In genomic region chr1:50158421-50158820, GRCh38 we compare ENCODE assay signal across 30 cellular contexts. TPM values are rescaled to one million over a fixed set of nuclear protein-coding genes. Genes with fewer than 3 reads are reported as not detected.
"Had no signal": no experiment of that assay in that cellular context is flagged by ENCODE, and none has a peak within 500 bp of the region (broad histone marks: within the 10 kb centered on the region; RNA-seq: fewer than 3 reads in every experiment).

No MANE protein-coding gene starts in this region.

- H3K4me3 Mint-ChIP-seq: activated CD4-positive, alpha-beta memory T cell treated with anti-CD3 and anti-CD28 coated beads, Interleukin-2, amount 10 ng/mL, durations not matched to agents 7 days and 5 days; activated CD4-positive, alpha-beta T cell treated with anti-CD3 and anti-CD28 coated beads, Interleukin-2, amount 10 ng/mL, durations not matched to agents 7 days and 5 days; activated naive CD8-positive, alpha-beta T cell; activated T-cell treated with anti-CD3 and anti-CD28 coated beads, Interleukin-2, amount 50 U/mL, for 4 hours; activated T-helper 17 cell treated with anti-CD3 and anti-CD28 coated beads, Interleukin-2, amount 50 U/mL, for 72 hours; WTC11 had no signal

- H3K36me3 ChIP-seq: cardiac muscle cell, colonic mucosa, esophagus squamous epithelium had no signal

- H3K9me3 Mint-ChIP-seq: activated CD4-positive, alpha-beta memory T cell treated with anti-CD3 and anti-CD28 coated beads, Interleukin-2, amount 10 ng/mL, durations not matched to agents 7 days and 5 days; activated CD4-positive, alpha-beta T cell treated with anti-CD3 and anti-CD28 coated beads, Interleukin-2, amount 10 ng/mL, durations not matched to agents 7 days and 5 days; activated T-cell treated with anti-CD3 and anti-CD28 coated beads, Interleukin-2, amount 50 U/mL, for 4 hours; activated T-helper 17 cell treated with anti-CD3 and anti-CD28 coated beads, Interleukin-2, amount 50 U/mL, for 72 hours; WTC11 had no signal

- H3K9me3 ChIP-seq: body of pancreas, colonic mucosa, esophagus squamous epithelium had no signal

- H3K27me3 ChIP-seq: body of pancreas, cardiac muscle cell, colonic mucosa, esophagus squamous epithelium had no signal

- H3K4me1 ChIP-seq: body of pancreas, colonic mucosa, esophagus squamous epithelium had no signal

- H3K4me3 ChIP-seq: body of pancreas, cardiac muscle cell, colonic mucosa, esophagus squamous epithelium had no signal

- ATAC-seq: activated T-cell treated with anti-CD3 and anti-CD28 coated beads, Interleukin-2, amount 50 U/mL, for 4 hours; activated T-helper 17 cell treated with anti-CD3 and anti-CD28 coated beads, Interleukin-2, amount 50 U/mL, for 72 hours; body of pancreas; WTC11 had no signal

- H3K36me3 Mint-ChIP-seq: activated naive CD8-positive, alpha-beta T cell; WTC11 had no signal

- FAIRE-seq: frontal cortex had no signal

- H3K4me1 Mint-ChIP-seq: activated CD4-positive, alpha-beta memory T cell treated with anti-CD3 and anti-CD28 coated beads, Interleukin-2, amount 10 ng/mL, durations not matched to agents 7 days and 5 days; activated CD4-positive, alpha-beta T cell treated with anti-CD3 and anti-CD28 coated beads, Interleukin-2, amount 10 ng/mL, durations not matched to agents 7 days and 5 days; activated T-helper 17 cell treated with anti-CD3 and anti-CD28 coated beads, Interleukin-2, amount 50 U/mL, for 72 hours had no signal

- DNase-seq: activated CD4-positive, alpha-beta memory T cell treated with anti-CD3 and anti-CD28 coated beads, Interleukin-2, amount 10 ng/mL, durations not matched to agents 7 days and 5 days; activated CD4-positive, alpha-beta T cell treated with anti-CD3 and anti-CD28 coated beads for 1 hour; activated CD4-positive, alpha-beta T cell treated with anti-CD3 and anti-CD28 coated beads for 4 hours; activated CD4-positive, alpha-beta T cell treated with anti-CD3 and anti-CD28 coated beads, Interleukin-2, amount 10 ng/mL, durations not matched to agents 7 days and 5 days; activated CD4-positive, alpha-beta T cell treated with anti-CD3 and anti-CD28 coated beads, Interleukin-2, amount 50 U/mL, for 4 hours; activated effector memory CD4-positive, alpha-beta T cell treated with Interleukin-2 at 50 U/mL for 16 hours; activated gamma-delta T cell treated with Interleukin-2 at 50 U/mL for 16 hours; activated naive CD4-positive, alpha-beta T cell treated with anti-CD3 and anti-CD28 coated beads, Interleukin-2, amount 50 U/mL, for 16 hours; activated naive CD4-positive, alpha-beta T cell treated with Interleukin-2 at 50 U/mL for 16 hours; activated T-cell treated with anti-CD3 and anti-CD28 coated beads, Interleukin-2, amount 50 U/mL, for 4 hours; amniotic stem cell; anterior cingulate cortex; body of pancreas; central memory CD4-positive, alpha-beta T cell; cerebellar nuclear complex; colonic mucosa; effector CD8-positive, alpha-beta T cell; esophagus squamous epithelium; head of caudate nucleus; T-helper 2 cell had no signal

- H3K27ac Mint-ChIP-seq: activated CD4-positive, alpha-beta memory T cell treated with anti-CD3 and anti-CD28 coated beads, Interleukin-2, amount 10 ng/mL, durations not matched to agents 7 days and 5 days; activated CD4-positive, alpha-beta T cell treated with anti-CD3 and anti-CD28 coated beads, Interleukin-2, amount 10 ng/mL, durations not matched to agents 7 days and 5 days; activated naive CD8-positive, alpha-beta T cell; activated T-helper 17 cell treated with anti-CD3 and anti-CD28 coated beads, Interleukin-2, amount 50 U/mL, for 72 hours; WTC11 had no signal

- H3K27ac ChIP-seq: body of pancreas, cardiac muscle cell, colonic mucosa, esophagus squamous epithelium had no signal

- H3K27me3 Mint-ChIP-seq: activated CD4-positive, alpha-beta memory T cell treated with anti-CD3 and anti-CD28 coated beads, Interleukin-2, amount 10 ng/mL, durations not matched to agents 7 days and 5 days; activated CD4-positive, alpha-beta T cell treated with anti-CD3 and anti-CD28 coated beads, Interleukin-2, amount 10 ng/mL, durations not matched to agents 7 days and 5 days; activated naive CD8-positive, alpha-beta T cell had no signal

RNA-seq across cellular contexts. Expression of gene ELAVL4, which starts 49.7 kb away (rescaled TPM):
- total RNA-seq: activated CD4-positive, alpha-beta memory T cell treated with anti-CD3 and anti-CD28 coated beads, Interleukin-2, amount 10 ng/mL, durations not matched to agents 7 days and 5 days; activated CD4-positive, alpha-beta T cell treated with anti-CD3 and anti-CD28 coated beads, Interleukin-2, amount 10 ng/mL, durations not matched to agents 7 days and 5 days; activated T-cell treated with anti-CD3 and anti-CD28 coated beads, Interleukin-2, amount 50 U/mL, for 4 hours; activated T-helper 17 cell treated with anti-CD3 and anti-CD28 coated beads, Interleukin-2, amount 50 U/mL, for 72 hours; cardiac muscle cell; dermis microvascular lymphatic vessel endothelial cell; esophagus squamous epithelium; fibroblast of lung; fibroblast of villous mesenchyme; glomerular endothelial cell; T-helper 1 cell treated with Interleukin-12 subunit alpha and Interleukin-12 subunit beta and Interleukin-4 antibody, amounts not matched to agents 30 ng/mL and 1 ng/mL, for 36 hours had no signal
- polyA plus RNA-seq: cardiac muscle cell, fibroblast of lung had no signal
